Comparison of ENCODE assay signal across 14 cellular contexts in the genomic region with DNA sequence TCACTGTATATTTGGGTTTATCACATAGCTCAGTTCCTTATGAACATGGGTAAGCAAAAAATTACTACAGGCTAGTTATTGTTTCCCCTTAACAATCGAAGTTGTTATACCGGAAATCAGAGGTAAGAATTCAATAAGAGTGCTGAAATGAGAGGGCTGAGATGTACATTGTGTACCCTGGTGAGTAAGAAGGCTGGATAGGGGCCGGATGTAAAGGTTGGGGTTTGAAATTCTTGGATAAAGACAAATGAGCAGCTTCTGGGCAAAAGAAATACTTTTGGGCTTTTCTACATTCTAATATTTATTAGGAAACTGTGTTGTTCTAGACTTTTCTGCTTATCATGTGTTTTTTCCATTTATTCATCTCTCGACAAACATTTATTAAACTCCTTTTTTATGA.
A peak's percentile ranks its signal among the peaks of the same experiment; 100 is the strongest.
DNase-seq lines count a peak whose midpoint lies in the region; ATAC-seq and TF ChIP-seq lines count a peak whose summit lies in the region.
"Had no signal": no experiment of that assay in that cellular context is flagged by ENCODE, and none has a peak within 500 bp of the region (broad histone marks: within the 10 kb centered on the region; RNA-seq: fewer than 3 reads in every experiment).

No MANE protein-coding gene starts in this region.

- peak overlapping the region in 1 of 2 donors; percentile 18 for H3K27ac ChIP-seq in thoracic aorta
- H3K27ac ChIP-seq: PC-9 had no signal

- peak; percentile 62 for DNase-seq in amniotic epithelial cell (ENCODE audit: low read depth)
- peak; percentile 39 for DNase-seq in choroid plexus epithelial cell (ENCODE audit: low read depth)
- peak; percentile 26 for DNase-seq in iris pigment epithelial cell (ENCODE audit: low read depth)
- no peak for DNase-seq in thoracic aorta (ENCODE audit: low spot score)
- DNase-seq in G401 (ENCODE audit: low spot score) = no peak
- DNase-seq: Calu3; CD4-positive, CD25-positive, alpha-beta regulatory T cell; DMS53; HCEC 1CT; NCI-H187; PC-9; SK-N-SH had no signal

- H3K4me3 ChIP-seq in choroid plexus epithelial cell (ENCODE audit: low read depth, low read length) (no peak overlapping the region), thoracic aorta (peak overlapping the region; percentile 20)
- H3K4me3 ChIP-seq: PC-9 had no signal

- H3K27me3 ChIP-seq in thoracic aorta (replicated peaks; ENCODE audit: insufficient read depth) = no peaks in the 10 kb centered on the region

- H3K4me1 ChIP-seq in thoracic aorta (ENCODE audit: control insufficient read depth in 1 of 2, low read depth in 2 of 2) = peaks cover 28 to 74% of the 10 kb centered on the region in 2 donors

- H3K36me3 ChIP-seq in thoracic aorta = no peaks in the 10 kb centered on the region

- ATAC-seq in thoracic aorta (ENCODE audit: insufficient number of reproducible peaks, low FRiP score, low read depth) = no peak
- no peak for ATAC-seq in GM21723 (IDR thresholded peaks at IDR 0.05; ENCODE audit: unreplicated experiment)
- no peak for ATAC-seq in esophagus mucosa

- TF ChIP-seq CTCF in choroid plexus epithelial cell (conservative IDR thresholded peaks at IDR 0.05; ENCODE audit: low read depth, low read length) (no peak), thoracic aorta (IDR thresholded peaks at IDR 0.05) (no peak)

- in situ Hi-C loops in G401 (cut with HindIII; ENCODE audit: low sequenced_read_pairs) = no loop called here

- no peaks in the 10 kb centered on the region for H3K9me3 ChIP-seq in thoracic aorta
- H3K9me3 ChIP-seq: SK-N-SH had no signal

Comparison
In these comparisons a context has a peak if more than half of its experiments do, and no peak if none do; other contexts are left out.
1. DNase-seq: peak in amniotic epithelial cell (single experiment), choroid plexus epithelial cell (single experiment) and iris pigment epithelial cell (single experiment); none in thoracic aorta (single experiment) and G401 (single experiment).